In the genomic region with DNA sequence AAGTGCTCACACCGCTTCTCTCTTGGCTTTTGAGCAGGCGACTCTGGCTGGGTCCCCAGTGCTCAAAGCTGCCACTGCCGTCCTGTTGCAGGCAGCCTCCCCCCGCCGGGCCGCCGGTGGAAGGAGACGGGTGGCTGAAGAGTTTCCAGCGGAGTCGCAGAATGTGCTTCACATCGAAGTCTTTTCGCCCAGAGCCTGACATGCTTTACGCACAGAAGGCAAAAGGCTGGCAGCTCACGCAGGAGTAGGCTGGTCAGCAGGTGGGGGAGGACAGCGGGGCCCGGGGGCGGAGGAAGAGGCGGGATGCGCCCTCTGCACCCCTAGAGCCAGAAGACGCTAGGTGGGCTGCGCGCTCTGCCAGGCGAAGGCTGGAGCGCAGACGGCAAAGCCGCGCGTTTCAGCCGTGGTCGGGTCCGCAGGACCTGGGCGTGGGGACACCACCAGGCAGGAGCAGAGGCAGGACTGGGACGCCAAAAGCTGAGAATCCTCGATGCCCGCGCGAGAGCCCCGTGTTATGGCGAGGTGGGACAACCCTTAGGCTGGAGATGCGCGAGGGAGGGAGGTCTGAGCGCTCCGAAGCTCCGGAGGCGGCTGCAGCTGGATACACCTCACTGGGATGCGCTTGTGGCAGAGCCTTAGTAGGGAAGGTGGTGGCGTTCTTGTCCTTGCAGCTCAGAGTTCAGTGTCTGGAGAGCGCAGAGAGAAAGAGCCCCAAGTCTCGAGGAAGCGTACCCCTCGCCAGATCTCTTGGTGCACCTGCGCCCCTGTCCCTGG, we compare ENCODE assay signal across 14 cellular contexts. TPM values are rescaled to one million over a fixed set of nuclear protein-coding genes. Genes with fewer than 3 reads are reported as not detected.
DNase-seq lines count a peak whose midpoint lies in the region; ATAC-seq and TF ChIP-seq lines count a peak whose summit lies in the region.
"Had no signal": no experiment of that assay in that cellular context is flagged by ENCODE, and none has a peak within 500 bp of the region (broad histone marks: within the 10 kb centered on the region; RNA-seq: fewer than 3 reads in every experiment).

A gene (plus strand): TSS at position 329 of the 774 bp plus-strand sequence.

- ATAC-seq in GM21786 (IDR thresholded peaks at IDR 0.05; ENCODE audit: unreplicated experiment) (no peak), GM19467 (IDR thresholded peaks at IDR 0.05; ENCODE audit: unreplicated experiment) (no peak)

- H3K27me3 ChIP-seq in spleen (replicated peaks in 1 of 7), result peaks cover 0 to 12% (median 0%) of the 10 kb centered on the region in 7 donors

- intact Hi-C loops in spleen (cut with DNase I; ENCODE audit: low total_unique reads), result no loop called here

- H3K9me3 ChIP-seq in spleen, result peaks cover 0 to 9% (median 0%) of the 10 kb centered on the region in 8 donors

- no peak for TF ChIP-seq POLR2A in spleen (IDR thresholded peaks at IDR 0.05)

- no peaks in the 10 kb centered on the region for H3K4me1 ChIP-seq in spleen

- 6 to 18% (median 8%) methylated on average over 40 to 52 of the region's 52 CpGs for WGBS in spleen, 5 donors

- no peak within 1 kb of the TSS for H3K27ac ChIP-seq in spleen

- H3K4me3 ChIP-seq in astrocyte of the spinal cord (ENCODE audit: low read depth, low read length), result peak within 1 kb of the TSS; percentile 26
- no peak within 1 kb of the TSS for H3K4me3 ChIP-seq in spleen

- in situ Hi-C loops in astrocyte of the spinal cord (cut with HindIII; ENCODE audit: low sequenced_read_pairs), result no loop called here

- peak; percentile 2 for DNase-seq in activated gamma-delta T cell (lab: John Stamatoyannopoulos, UW)
- no peak for DNase-seq in activated gamma-delta T cell treated with Interleukin-2 at 50 U/mL for 16 hours
- DNase-seq in astrocyte of the spinal cord (ENCODE audit: low read depth, low spot score), result peak; percentile 29
- DNase-seq in iris pigment epithelial cell (ENCODE audit: low read depth), result peak; percentile 6
- DNase-seq in spleen, result peak; percentile 69
- DNase-seq in SHP77 (lab: John Stamatoyannopoulos, UW), result no peak
- DNase-seq: DMS153, Karpas-422, NCI-H345, small intestine had no signal

- TF ChIP-seq CTCF in astrocyte of the spinal cord (IDR thresholded peaks at IDR 0.05; ENCODE audit: low read depth, low read length) (no peak), spleen (IDR thresholded peaks at IDR 0.05 in 8 of 11, conservative IDR thresholded peaks at IDR 0.05 in 3 of 11) (no peak)

- H3K36me3 ChIP-seq in spleen, result no peaks in the 10 kb centered on the region

RNA-seq across cellular contexts. Expression of the gene that starts here (rescaled TPM):
- total RNA-seq in spleen, result not detected
- polyA plus RNA-seq in spleen, result not detected
- total RNA-seq: myocyte, ureter had no signal

Comparison
In these comparisons a context has a peak if more than half of its experiments do, and no peak if none do; other contexts are left out.
1. DNase-seq: peak in activated gamma-delta T cell (single experiment), astrocyte of the spinal cord (single experiment) and iris pigment epithelial cell (single experiment); none in activated gamma-delta T cell treated with Interleukin-2 at 50 U/mL for 16 hours (single experiment) and SHP77 (0 of 2).
2. Peak in DNase-seq in spleen; RNA of the gene not detected or under 1 TPM.